Comparison of ENCODE assay signal across 1 cellular context in the genomic region with DNA sequence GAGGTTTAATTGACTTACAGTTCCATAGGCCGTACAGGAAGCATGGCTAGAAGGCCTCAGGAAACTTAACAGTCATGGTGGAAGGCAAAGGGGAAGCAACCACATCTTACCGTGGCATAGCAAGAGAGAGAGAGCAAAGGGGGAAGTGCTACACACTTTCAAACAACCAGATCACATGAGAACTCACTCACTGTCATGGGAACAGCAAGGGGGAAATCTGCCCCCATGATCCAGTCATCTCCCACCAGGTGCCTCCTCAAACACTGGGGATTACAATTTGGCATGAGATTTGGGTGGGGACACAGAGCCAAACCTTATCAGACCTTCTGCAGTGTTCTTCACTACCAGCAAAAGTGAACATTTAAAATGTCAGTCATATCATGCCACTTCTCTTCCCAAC.
TF ChIP-seq lines count a peak whose summit lies in the region.

No MANE protein-coding gene starts in this region.

TF ChIP-seq in HepG2, 621 proteins besides CTCF, POLR2A, EP300 and RAD21:
- TF ChIP-seq, protein P1, sequence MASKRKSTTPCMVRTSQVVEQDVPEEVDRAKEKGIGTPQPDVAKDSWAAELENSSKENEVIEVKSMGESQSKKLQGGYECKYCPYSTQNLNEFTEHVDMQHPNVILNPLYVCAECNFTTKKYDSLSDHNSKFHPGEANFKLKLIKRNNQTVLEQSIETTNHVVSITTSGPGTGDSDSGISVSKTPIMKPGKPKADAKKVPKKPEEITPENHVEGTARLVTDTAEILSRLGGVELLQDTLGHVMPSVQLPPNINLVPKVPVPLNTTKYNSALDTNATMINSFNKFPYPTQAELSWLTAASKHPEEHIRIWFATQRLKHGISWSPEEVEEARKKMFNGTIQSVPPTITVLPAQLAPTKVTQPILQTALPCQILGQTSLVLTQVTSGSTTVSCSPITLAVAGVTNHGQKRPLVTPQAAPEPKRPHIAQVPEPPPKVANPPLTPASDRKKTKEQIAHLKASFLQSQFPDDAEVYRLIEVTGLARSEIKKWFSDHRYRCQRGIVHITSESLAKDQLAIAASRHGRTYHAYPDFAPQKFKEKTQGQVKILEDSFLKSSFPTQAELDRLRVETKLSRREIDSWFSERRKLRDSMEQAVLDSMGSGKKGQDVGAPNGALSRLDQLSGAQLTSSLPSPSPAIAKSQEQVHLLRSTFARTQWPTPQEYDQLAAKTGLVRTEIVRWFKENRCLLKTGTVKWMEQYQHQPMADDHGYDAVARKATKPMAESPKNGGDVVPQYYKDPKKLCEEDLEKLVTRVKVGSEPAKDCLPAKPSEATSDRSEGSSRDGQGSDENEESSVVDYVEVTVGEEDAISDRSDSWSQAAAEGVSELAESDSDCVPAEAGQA (IDR thresholded peaks at IDR 0.05; ENCODE audit: low read depth), result no peak
- TF ChIP-seq, protein P1 (CRISPR knock-in tag; IDR thresholded peaks at IDR 0.05; ENCODE audit: borderline replicate concordance), result no peak
- TF ChIP-seq ZNF383 (CRISPR knock-in tag; IDR thresholded peaks at IDR 0.05; ENCODE audit: borderline replicate concordance) (no peak), ZNF101 (CRISPR knock-in tag; IDR thresholded peaks at IDR 0.05; ENCODE audit: borderline replicate concordance, low read depth) (no peak)
- TF ChIP-seq, protein P2, sequence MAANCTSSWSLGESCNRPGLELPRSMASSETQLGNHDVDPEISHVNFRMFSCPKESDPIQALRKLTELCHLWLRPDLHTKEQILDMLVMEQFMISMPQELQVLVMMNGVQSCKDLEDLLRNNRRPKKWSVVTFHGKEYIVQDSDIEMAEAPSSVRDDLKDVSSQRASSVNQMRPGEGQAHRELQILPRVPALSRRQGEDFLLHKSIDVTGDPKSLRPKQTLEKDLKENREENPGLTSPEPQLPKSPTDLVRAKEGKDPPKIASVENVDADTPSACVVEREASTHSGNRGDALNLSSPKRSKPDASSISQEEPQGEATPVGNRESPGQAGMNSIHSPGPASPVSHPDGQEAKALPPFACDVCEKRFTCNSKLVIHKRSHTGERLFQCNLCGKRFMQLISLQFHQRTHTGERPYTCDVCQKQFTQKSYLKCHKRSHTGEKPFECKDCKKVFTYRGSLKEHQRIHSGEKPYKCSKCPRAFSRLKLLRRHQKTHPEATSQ (CRISPR knock-in tag; IDR thresholded peaks at IDR 0.05; ENCODE audit: borderline replicate concordance), result peak; percentile 33; the same call in 1 of the 2 replicates
